In the genomic region with DNA sequence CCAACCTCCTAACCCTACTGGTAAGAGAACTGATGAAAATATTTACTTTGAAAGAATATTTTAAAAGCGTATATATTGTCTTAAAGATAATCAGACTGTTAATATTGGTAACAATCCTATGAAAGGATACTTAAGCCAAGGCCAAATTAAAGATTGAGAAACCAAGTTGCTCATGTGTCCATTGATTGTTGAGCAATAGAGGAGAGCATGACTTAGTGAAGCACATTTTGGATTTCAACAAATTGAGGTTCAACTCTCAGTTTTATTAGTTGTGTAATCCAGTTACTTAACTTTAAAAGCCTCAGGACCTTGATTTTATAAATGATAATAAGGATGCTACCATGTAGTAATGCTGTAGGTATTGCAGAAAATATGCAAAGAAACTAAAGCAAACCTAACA, we compare ENCODE assay signal across 36 cellular contexts. TPM values are rescaled to one million over a fixed set of nuclear protein-coding genes. Genes with fewer than 3 reads are reported as not detected.
"Had no signal": no experiment of that assay in that cellular context is flagged by ENCODE, and none has a peak within 500 bp of the region (broad histone marks: within the 10 kb centered on the region; RNA-seq: fewer than 3 reads in every experiment).

No MANE protein-coding gene starts in this region.

- H3K4me3 ChIP-seq: adrenal gland, body of pancreas, colonic mucosa, esophagus squamous epithelium had no signal

- H3K27me3 ChIP-seq: adrenal gland, body of pancreas, colonic mucosa, esophagus squamous epithelium had no signal

- H3K27ac ChIP-seq: adrenal gland, body of pancreas, colonic mucosa, epithelial cell of prostate, WERI-Rb-1 had no signal

- FAIRE-seq: endometrium, endothelial cell of umbilical vein, frontal cortex had no signal

- H3K27me3 Mint-ChIP-seq: activated B cell treated with CpG ODN at 0.5 μM for 24 hours; activated CD8-positive, alpha-beta T cell treated with anti-CD3 and anti-CD28 coated beads for 36 hours; activated naive CD8-positive, alpha-beta T cell; activated T-helper 17 cell treated with anti-CD3 and anti-CD28 coated beads, Interleukin-2, amount 50 U/mL, for 72 hours; T-cell had no signal

- H3K4me1 ChIP-seq: adrenal gland, body of pancreas, colonic mucosa had no signal

- H3K4me1 Mint-ChIP-seq: activated B cell treated with CpG ODN at 0.5 μM for 24 hours; activated T-helper 17 cell treated with anti-CD3 and anti-CD28 coated beads, Interleukin-2, amount 50 U/mL, for 72 hours; T-cell had no signal

- H3K27ac Mint-ChIP-seq: activated B cell treated with CpG ODN at 0.5 μM for 24 hours; activated CD8-positive, alpha-beta T cell treated with anti-CD3 and anti-CD28 coated beads for 36 hours; activated naive CD8-positive, alpha-beta T cell; activated T-helper 17 cell treated with anti-CD3 and anti-CD28 coated beads, Interleukin-2, amount 50 U/mL, for 72 hours; T-cell; T-helper 1 cell treated with Interleukin-12 subunit alpha and Interleukin-12 subunit beta and Interleukin-4 antibody, amounts not matched to agents 30 μg/mL and 1 μg/mL, for 36 hours had no signal

- H3K4me3 Mint-ChIP-seq: activated B cell treated with CpG ODN at 0.5 μM for 24 hours; activated CD8-positive, alpha-beta T cell treated with anti-CD3 and anti-CD28 coated beads for 36 hours; activated naive CD8-positive, alpha-beta T cell; activated T-cell treated with anti-CD3 and anti-CD28 coated beads, Interleukin-2, amount 50 U/mL, for 4 hours; activated T-helper 17 cell treated with anti-CD3 and anti-CD28 coated beads, Interleukin-2, amount 50 U/mL, for 72 hours; T-cell; T-helper 1 cell treated with Interleukin-12 subunit alpha and Interleukin-12 subunit beta and Interleukin-4 antibody, amounts not matched to agents 30 μg/mL and 1 μg/mL, for 36 hours had no signal

- ATAC-seq: activated CD4-positive, CD25-positive, alpha-beta regulatory T cell treated with anti-CD3 and anti-CD28 coated beads, Interleukin-2, amount 50 U/mL, for 24 hours; activated CD8-positive, alpha-beta T cell treated with anti-CD3 and anti-CD28 coated beads for 36 hours; activated T-cell treated with anti-CD3 and anti-CD28 coated beads, Interleukin-2, amount 50 U/mL, for 4 hours; activated T-helper 17 cell treated with anti-CD3 and anti-CD28 coated beads, Interleukin-2, amount 50 U/mL, for 72 hours; body of pancreas; T-cell had no signal

- H3K9me3 ChIP-seq: adrenal gland, body of pancreas, colonic mucosa, esophagus squamous epithelium had no signal

- H3K36me3 Mint-ChIP-seq: activated naive CD8-positive, alpha-beta T cell; T-cell had no signal

- DNase-seq: activated B cell treated with CpG ODN at 0.5 μM for 24 hours; activated CD4-positive, alpha-beta T cell treated with anti-CD3 and anti-CD28 coated beads for 48 hours; activated CD4-positive, alpha-beta T cell treated with anti-CD3 and anti-CD28 coated beads, Interleukin-2, amount 50 U/mL, for 1 hour; activated CD4-positive, alpha-beta T cell treated with anti-CD3 and anti-CD28 coated beads, Interleukin-2, amount 50 U/mL, for 48 hours; activated CD8-positive, alpha-beta memory T cell treated with anti-CD3 and anti-CD28 coated beads for 24 hours; activated CD8-positive, alpha-beta T cell treated with anti-CD3 and anti-CD28 coated beads for 36 hours; activated effector memory CD4-positive, alpha-beta T cell treated with Interleukin-2 at 50 U/mL for 16 hours; activated gamma-delta T cell treated with Interleukin-2 at 50 U/mL for 16 hours; activated naive CD4-positive, alpha-beta T cell treated with anti-CD3 and anti-CD28 coated beads, Interleukin-2, amount 50 U/mL, for 16 hours; activated naive CD4-positive, alpha-beta T cell treated with Interleukin-2 at 50 U/mL for 16 hours; activated T-cell treated with anti-CD3 and anti-CD28 coated beads, Interleukin-2, amount 50 U/mL, for 4 hours; adrenal gland; amygdala; aorta; body of pancreas; caudate nucleus; colonic mucosa; effector CD8-positive, alpha-beta T cell; esophagus squamous epithelium; foreskin fibroblast; head of caudate nucleus; SW 1271; T-cell; T1000; WERI-Rb-1 had no signal

- H3K36me3 ChIP-seq: adrenal gland, colonic mucosa, esophagus squamous epithelium, WERI-Rb-1 had no signal

RNA-seq across cellular contexts. Expression of a gene that starts 56.8 kb away (rescaled TPM):
- total RNA-seq: activated B cell treated with CpG ODN at 0.5 μM for 24 hours; activated T-helper 17 cell treated with anti-CD3 and anti-CD28 coated beads, Interleukin-2, amount 50 U/mL, for 72 hours; adrenal gland; aorta; body of pancreas; colonic mucosa; dermis microvascular lymphatic vessel endothelial cell; endothelial cell of umbilical vein; esophagus squamous epithelium; frontal cortex; T-helper 2 cell treated with Interferon-gamma antibody and Interleukin-4, amounts not matched to agents 100 ng/mL and 5 ng/mL, for 36 hours had no signal
- polyA plus RNA-seq: adrenal gland, aorta, endothelial cell of umbilical vein, esophagus had no signal
